17 cellular contexts compared by ENCODE assay signal in genomic region chr20:56926501-56926900, GRCh38.
"Had no signal": no experiment of that assay in that cellular context is flagged by ENCODE, and none has a peak within 500 bp of the region (broad histone marks: within the 10 kb centered on the region; RNA-seq: fewer than 3 reads in every experiment).

No MANE protein-coding gene starts in this region.

- H3K36me3 ChIP-seq: colonic mucosa, esophagus squamous epithelium, gastroesophageal sphincter, pancreas, tibial artery had no signal

- H3K27ac ChIP-seq: colonic mucosa, esophagus squamous epithelium, gastroesophageal sphincter, pancreas, tibial artery had no signal

- ATAC-seq: gastroesophageal sphincter; left colon; left ventricle myocardium superior; stimulated activated effector memory CD8-positive, alpha-beta T cell treated with anti-CD3 and anti-CD28 coated beads, Interleukin-12 subunit alpha, Interleukin-12 subunit beta, amount 100 ng/mL, for 72 hours; stimulated activated naive CD8-positive, alpha-beta T cell treated with anti-CD3 and anti-CD28 coated beads, Interleukin-15, Interleukin-2, amounts not matched to agents 100 U/mL and 50 U/mL, for 24 hours had no signal

- H3K9me3 Mint-ChIP-seq: stimulated activated effector memory CD8-positive, alpha-beta T cell treated with anti-CD3 and anti-CD28 coated beads, Interleukin-12 subunit alpha, Interleukin-12 subunit beta, amount 100 ng/mL, for 72 hours had no signal

- H3K4me1 Mint-ChIP-seq: stimulated activated effector memory CD8-positive, alpha-beta T cell treated with anti-CD3 and anti-CD28 coated beads, Interleukin-12 subunit alpha, Interleukin-12 subunit beta, amount 100 ng/mL, for 72 hours had no signal

- H3K36me3 Mint-ChIP-seq: naive B cell; stimulated activated effector memory CD8-positive, alpha-beta T cell treated with anti-CD3 and anti-CD28 coated beads, Interleukin-12 subunit alpha, Interleukin-12 subunit beta, amount 100 ng/mL, for 72 hours had no signal

- H3K4me3 Mint-ChIP-seq: stimulated activated effector memory CD8-positive, alpha-beta T cell treated with anti-CD3 and anti-CD28 coated beads, Interleukin-12 subunit alpha, Interleukin-12 subunit beta, amount 100 ng/mL, for 72 hours had no signal

- H3K27ac Mint-ChIP-seq: naive B cell; progenitor cell of endocrine pancreas; stimulated activated effector memory CD8-positive, alpha-beta T cell treated with anti-CD3 and anti-CD28 coated beads, Interleukin-12 subunit alpha, Interleukin-12 subunit beta, amount 100 ng/mL, for 72 hours had no signal

- DNase-seq: cerebellar nuclear complex; colonic mucosa; dermis blood vessel endothelial cell; esophagus squamous epithelium; left colon; left ventricle myocardium superior; mesendoderm; naive B cell; occipital lobe; pancreas; stimulated activated CD4-positive, alpha-beta T cell treated with anti-CD3 and anti-CD28 coated beads, Interleukin-2, amount 100 ng/mL, for 48 hours; stimulated activated CD8-positive, alpha-beta memory T cell treated with anti-CD3 and anti-CD28 coated beads, Interleukin-4, amount 100 ng/mL, for 48 hours; stimulated activated naive CD8-positive, alpha-beta T cell treated with anti-CD3 and anti-CD28 coated beads, Interleukin-15, Interleukin-2, amounts not matched to agents 100 U/mL and 50 U/mL, for 24 hours; tibial artery had no signal

- H3K4me3 ChIP-seq: colonic mucosa, tibial artery had no signal

- H3K9me3 ChIP-seq: colonic mucosa, esophagus squamous epithelium, gastroesophageal sphincter, pancreas, tibial artery had no signal
